Comparison of ENCODE assay signal across 8 cellular contexts in the genomic region with DNA sequence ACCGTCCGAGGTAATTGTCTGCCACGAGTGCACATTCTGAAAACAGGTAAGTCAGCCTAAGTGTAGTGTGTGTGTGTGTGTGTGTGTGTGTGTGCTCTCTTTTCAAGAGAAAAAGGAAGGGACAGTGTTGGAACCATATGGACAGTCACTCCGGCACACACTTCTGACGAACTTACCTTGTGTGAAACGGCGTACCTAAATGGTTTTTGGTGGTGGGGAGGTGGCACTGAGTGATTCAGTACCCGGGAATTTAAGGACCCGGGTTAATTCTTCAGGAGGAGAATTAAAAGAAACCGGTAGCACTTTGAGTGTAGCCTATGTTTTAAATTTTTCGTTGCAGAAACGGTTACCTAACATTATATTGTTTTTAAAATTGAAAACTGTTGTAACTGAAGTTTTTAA. TPM values are rescaled to one million over a fixed set of nuclear protein-coding genes. Genes with fewer than 3 reads are reported as not detected.
DNase-seq lines count a peak whose midpoint lies in the region; ATAC-seq and TF ChIP-seq lines count a peak whose summit lies in the region.

No MANE protein-coding gene starts in this region.

- H3K27ac ChIP-seq in KOPT-K1 (ENCODE audit: low read depth, low read length, poor library complexity, severe bottlenecking) (peak overlapping the region; percentile 93), ectodermal cell (ENCODE audit: insufficient read depth, low read depth, low read length, poor library complexity, severe bottlenecking) (peak overlapping the region; percentile 99)

- CTCF ChIA-PET in Calu3 (lab: Charles Lee): interaction anchor here (0.6 to 1.6 kb wide), 10 partner anchors 10 to 565 kb away, joined by 3 to 9 read pairs (median 4); no protein-coding TSS in a partner anchor

- H3K9me3 Mint-ChIP-seq in Calu3 (ENCODE audit: low read depth, unreplicated experiment): no peaks in the 10 kb centered on the region
- no peaks in the 10 kb centered on the region for H3K9me3 Mint-ChIP-seq in natural killer cell treated with Interleukin-12 subunit alpha and Interleukin-12 subunit beta and Interleukin-15 and Interleukin-18, amount 100 ng/mL, for 72 hours

- peaks cover 6% of the 10 kb centered on the region for H3K4me1 ChIP-seq in ectodermal cell (ENCODE audit: control insufficient read depth, insufficient read depth, low read length)

- H3K27ac Mint-ChIP-seq in Calu3 (ENCODE audit: unreplicated experiment): peak overlapping the region; percentile 96
- H3K27ac Mint-ChIP-seq in natural killer cell treated with Interleukin-12 subunit alpha and Interleukin-12 subunit beta and Interleukin-15 and Interleukin-18, amount 100 ng/mL, for 72 hours: peak overlapping the region; percentile 82 to 95

- no TSS peak for BruUV-seq in Calu3 (replicated peaks; lab: Mats Ljungman, UMichigan)

- WGBS in ectodermal cell, 2 experiments: 1% methylated on average over 10 of the region's 12 CpGs

- no peaks in the 10 kb centered on the region for H3K27me3 Mint-ChIP-seq in Calu3 (ENCODE audit: unreplicated experiment)
- no peaks in the 10 kb centered on the region for H3K27me3 Mint-ChIP-seq in natural killer cell treated with Interleukin-12 subunit alpha and Interleukin-12 subunit beta and Interleukin-15 and Interleukin-18, amount 100 ng/mL, for 72 hours

- H3K36me3 ChIP-seq in KOPT-K1 (ENCODE audit: insufficient read depth, low read length) (peaks cover 48% of the 10 kb centered on the region), ectodermal cell (ENCODE audit: control insufficient read depth, insufficient read depth, low read length) (peaks cover 16% of the 10 kb centered on the region)

- H3K9me3 ChIP-seq in KOPT-K1 (ENCODE audit: insufficient read depth, low read length, poor library complexity, severe bottlenecking): no peaks in the 10 kb centered on the region
- no peaks in the 10 kb centered on the region for H3K9me3 ChIP-seq in ectodermal cell (ENCODE audit: control insufficient read depth, low read length)

- intact Hi-C loops in Calu3 (cut with micrococcal nuclease; ENCODE audit: unreplicated experiment): no loop called here

- peaks cover 8% of the 10 kb centered on the region for H3K4me1 Mint-ChIP-seq in Calu3 (ENCODE audit: low read depth, unreplicated experiment)
- peaks cover 15 to 24% of the 10 kb centered on the region in 2 donors for H3K4me1 Mint-ChIP-seq in natural killer cell treated with Interleukin-12 subunit alpha and Interleukin-12 subunit beta and Interleukin-15 and Interleukin-18, amount 100 ng/mL, for 72 hours (ENCODE audit: low read depth in 2 of 2)

- H3K4me3 Mint-ChIP-seq in Calu3 (ENCODE audit: low read depth, unreplicated experiment): peak overlapping the region; percentile 93
- peak overlapping the region; percentile 100 for H3K4me3 Mint-ChIP-seq in natural killer cell treated with Interleukin-12 subunit alpha and Interleukin-12 subunit beta and Interleukin-15 and Interleukin-18, amount 100 ng/mL, for 72 hours

- H3K36me3 Mint-ChIP-seq in Calu3 (ENCODE audit: insufficient read depth, unreplicated experiment): peaks cover 69% of the 10 kb centered on the region
- H3K36me3 Mint-ChIP-seq in natural killer cell treated with Interleukin-12 subunit alpha and Interleukin-12 subunit beta and Interleukin-15 and Interleukin-18, amount 100 ng/mL, for 72 hours: peaks cover 13% of the 10 kb centered on the region

- peak in 1 of 2 donors; percentile 0 for ATAC-seq in natural killer cell treated with Interleukin-12 subunit alpha and Interleukin-12 subunit beta and Interleukin-15 and Interleukin-18, amount 100 ng/mL, for 72 hours
- ATAC-seq in GM21528 (IDR thresholded peaks at IDR 0.05; ENCODE audit: low FRiP score, unreplicated experiment): no peak
- ATAC-seq in HG03442 (IDR thresholded peaks at IDR 0.05; ENCODE audit: unreplicated experiment): no peak

- H3K4me3 ChIP-seq in ectodermal cell (ENCODE audit: insufficient read depth, low read depth, low read length): peak overlapping the region; percentile 90

- H3K27me3 ChIP-seq in ectodermal cell (ENCODE audit: control insufficient read depth, insufficient read depth, low read length, poor library complexity, severe bottlenecking): no peaks in the 10 kb centered on the region

- no peak for TF ChIP-seq CTCF in Calu3 (IDR thresholded peaks at IDR 0.05; ENCODE audit: unreplicated experiment)

- DNase-seq in Calu3: no peak
- no peak for DNase-seq in natural killer cell treated with Interleukin-12 subunit alpha and Interleukin-12 subunit beta and Interleukin-15 and Interleukin-18, amount 100 ng/mL, for 72 hours (ENCODE audit: low spot score)
- no peak for DNase-seq in retina
- no peak for DNase-seq in superior temporal gyrus (ENCODE audit: extremely low spot score)

RNA-seq across cellular contexts. Expression of a gene that starts 0.3 kb away (rescaled TPM):
- total RNA-seq in Calu3 (2022): 29.6 and 30.4 TPM in 2 replicates
- 26.2 TPM for polyA plus RNA-seq in ectodermal cell (2013, experiment 1 of 4)
- polyA plus RNA-seq in ectodermal cell (2013, experiment 2 of 4): 22.9 TPM
- polyA plus RNA-seq in ectodermal cell (2013, experiment 3 of 4): 21.9 TPM
- 26.9 TPM for polyA plus RNA-seq in ectodermal cell (2013, experiment 4 of 4)
- 10 to 100 TPM; 13.6 to 23.7 TPM for total RNA-seq in natural killer cell treated with Interleukin-12 subunit alpha and Interleukin-12 subunit beta and Interleukin-15 and Interleukin-18, amount 100 ng/mL, for 72 hours

RNA-seq across cellular contexts. Expression of a gene that starts 0.9 kb away (rescaled TPM):
- 149 and 157 TPM in 2 replicates for total RNA-seq in Calu3 (2022)
- 94.4 TPM for polyA plus RNA-seq in ectodermal cell (2013, experiment 1 of 4)
- polyA plus RNA-seq in ectodermal cell (2013, experiment 2 of 4): 99.0 TPM
- 74.3 TPM for polyA plus RNA-seq in ectodermal cell (2013, experiment 3 of 4)
- polyA plus RNA-seq in ectodermal cell (2013, experiment 4 of 4): 93.8 TPM
- total RNA-seq in natural killer cell treated with Interleukin-12 subunit alpha and Interleukin-12 subunit beta and Interleukin-15 and Interleukin-18, amount 100 ng/mL, for 72 hours: 100 to 1,000 TPM; 115 to 180 TPM
